8 cellular contexts compared by ENCODE assay signal in the genomic region with DNA sequence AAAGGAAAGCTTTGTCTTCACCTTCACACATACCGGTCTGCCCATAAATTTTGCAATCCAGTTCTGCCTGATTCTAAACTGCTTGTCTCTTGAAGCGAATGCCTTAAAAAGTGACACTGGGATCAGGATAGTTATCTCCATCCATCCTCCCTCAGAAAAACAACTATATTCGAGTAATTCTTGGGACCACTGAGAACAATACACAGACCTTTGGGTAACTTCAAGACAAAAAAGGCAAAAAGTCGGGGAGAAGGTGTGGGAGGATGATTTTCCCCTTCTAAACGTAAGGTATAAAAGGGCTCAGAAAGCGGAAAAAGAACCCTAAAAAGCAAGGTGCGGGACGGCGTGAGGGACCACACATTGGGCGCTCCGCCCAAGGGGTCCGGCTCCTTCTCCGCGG. TPM values are rescaled to one million over a fixed set of nuclear protein-coding genes. Genes with fewer than 3 reads are reported as not detected.
DNase-seq lines count a peak whose midpoint lies in the region; ATAC-seq, FAIRE-seq and TF ChIP-seq lines count a peak whose summit lies in the region.
"Not testable (repeated sequence)": the region's sequence is repeated elsewhere in the genome, so short reads cannot be mapped to it uniquely, and the experiment has no call there.

No MANE protein-coding gene starts in this region.

- H3K4me2 ChIP-seq in HepG2 (ENCODE audit: low read depth, low read length), result not testable (repeated sequence)

- not testable (repeated sequence) for H3K27ac Mint-ChIP-seq in activated CD4-positive, alpha-beta T cell treated with anti-CD3 and anti-CD28 coated beads, Interleukin-2, amount 10 ng/mL, durations not matched to agents 24 days and 14 days

- FAIRE-seq in HepG2 (lab: Jason Lieb, UNC), result not testable (repeated sequence)

- peak overlapping the region; percentile 60 for H3K4me3 Mint-ChIP-seq in activated CD4-positive, alpha-beta T cell treated with anti-CD3 and anti-CD28 coated beads, Interleukin-2, amount 10 ng/mL, durations not matched to agents 24 days and 14 days

- POLR2A ChIA-PET in HepG2 (lab: Yijun Ruan, JAX), result not testable (repeated sequence)

- not testable (repeated sequence) for H3K36me3 Mint-ChIP-seq in activated CD4-positive, alpha-beta T cell treated with anti-CD3 and anti-CD28 coated beads, Interleukin-2, amount 10 ng/mL, durations not matched to agents 24 days and 14 days (ENCODE audit: low read depth)

- not testable (repeated sequence) for H3K27ac ChIP-seq in brain microvascular endothelial cell; HepG2 (ENCODE audit: extremely low read length, insufficient read depth, low read length)
- peak overlapping the region in 1 of 2 donors; percentile 89 for H3K27ac ChIP-seq in uterus

- H3K4me1 ChIP-seq in HepG2 (ENCODE audit: insufficient read depth, low read length), result peaks cover 13% of the 10 kb centered on the region
- H3K4me1 ChIP-seq in uterus, result not testable (repeated sequence)

- ATAC-seq in GM19025 (IDR thresholded peaks at IDR 0.05; ENCODE audit: low read depth, unreplicated experiment) (peak; percentile 3), HG03135 (IDR thresholded peaks at IDR 0.05; ENCODE audit: unreplicated experiment) (peak; percentile 1), HepG2 (peak; percentile 3)

- H2AFZ ChIP-seq in HepG2 (ENCODE audit: low read length), result not testable (repeated sequence)

- not testable (repeated sequence) for H3K9me3 Mint-ChIP-seq in activated CD4-positive, alpha-beta T cell treated with anti-CD3 and anti-CD28 coated beads, Interleukin-2, amount 10 ng/mL, durations not matched to agents 24 days and 14 days

- in situ Hi-C loops in brain microvascular endothelial cell (cut with HindIII; ENCODE audit: low pct_ligation_motif_present, low sequenced_read_pairs); HepG2 (cut with HindIII; ENCODE audit: extremely low pct_ligation_motif_present, low pct_unique_long_range_greater_than_20kb): not testable (repeated sequence)

- TF ChIP-seq RAD21 in HepG2 (CRISPR knock-in tag; IDR thresholded peaks at IDR 0.05), result not testable (repeated sequence)

- H3K79me2 ChIP-seq in HepG2 (ENCODE audit: insufficient read depth, low read length), result not testable (repeated sequence)

- not testable (repeated sequence) for DNase-seq in activated CD4-positive, alpha-beta T cell treated with anti-CD3 and anti-CD28 coated beads, Interleukin-2, amount 10 ng/mL, durations not matched to agents 24 days and 14 days; brain microvascular endothelial cell; fibroblast of pulmonary artery (ENCODE audit: low read depth); HepG2 (ENCODE audit: low spot score); uterus
- peak; percentile 38 for DNase-seq in retina

- WGBS in HepG2 (ENCODE audit: low lambda C conversion rate), result 10% methylated on average over 6 of the region's 14 CpGs

- not testable (repeated sequence) for H4K20me1 ChIP-seq in HepG2 (ENCODE audit: insufficient read depth, low read length)

- TF ChIP-seq EP300 in HepG2 (IDR thresholded peaks at IDR 0.05; ENCODE audit: low read depth in 2 of 2, low read length in 2 of 2); HepG2 (CRISPR knock-in tag; IDR thresholded peaks at IDR 0.05; ENCODE audit: borderline replicate concordance): not testable (repeated sequence)

- peaks cover 29% of the 10 kb centered on the region for H3K27me3 Mint-ChIP-seq in activated CD4-positive, alpha-beta T cell treated with anti-CD3 and anti-CD28 coated beads, Interleukin-2, amount 10 ng/mL, durations not matched to agents 24 days and 14 days

- not testable (repeated sequence) for H3K9ac ChIP-seq in HepG2 (ENCODE audit: insufficient read depth, low read depth, low read length)

- CTCF ChIA-PET in HepG2 (lab: Yijun Ruan, JAX; ENCODE audit: low intra/inter-chr PET ratio, low total read pairs), result not testable (repeated sequence)

- not testable (repeated sequence) for TF ChIP-seq CTCF in brain microvascular endothelial cell (IDR thresholded peaks at IDR 0.05; ENCODE audit: low read depth, low read length, missing control alignments); fibroblast of pulmonary artery (IDR thresholded peaks at IDR 0.05; ENCODE audit: low read length, missing control alignments); HepG2 (CRISPR knock-in tag; IDR thresholded peaks at IDR 0.05); uterus (IDR thresholded peaks at IDR 0.05)

- H3K4me3 ChIP-seq in brain microvascular endothelial cell (ENCODE audit: low read depth, low read length), result peak overlapping the region; percentile 50
- H3K4me3 ChIP-seq in fibroblast of pulmonary artery (replicated peaks; ENCODE audit: low read depth, low read length), result peak overlapping the region; percentile 47
- not testable (repeated sequence) for H3K4me3 ChIP-seq in HepG2 (replicated peaks in 1 of 3; ENCODE audit: insufficient read depth in 1 of 3, low read depth in 2 of 3, low read length in 3 of 3)
- H3K4me3 ChIP-seq in uterus, result peak overlapping the region; percentile 30 to 42

- H3K36me3 ChIP-seq in brain microvascular endothelial cell (replicated peaks); HepG2 (replicated peaks in 1 of 2; ENCODE audit: control insufficient read depth in 1 of 2, insufficient read depth in 2 of 2, low read length in 2 of 2); uterus: not testable (repeated sequence)

- not testable (repeated sequence) for TF ChIP-seq POLR2A in HepG2 (IDR thresholded peaks at IDR 0.05; ENCODE audit: insufficient read depth in 1 of 2, low read depth in 2 of 2, low read length in 2 of 2); uterus (IDR thresholded peaks at IDR 0.05)

- not testable (repeated sequence) for H3K9me3 ChIP-seq in HepG2 (ENCODE audit: low read length); uterus

- not testable (repeated sequence) for BruUV-seq in HepG2 (replicated peaks; lab: Mats Ljungman, UMichigan)

- not testable (repeated sequence) for H3K27me3 ChIP-seq in brain microvascular endothelial cell (replicated peaks); uterus
- H3K27me3 ChIP-seq in HepG2 (ENCODE audit: control insufficient read depth in 1 of 2, insufficient read depth in 2 of 2, low read length in 2 of 2), result peaks cover 0 to 10% of the 10 kb centered on the region in 2 experiments; a peak in 3 of 5 replicates

- intact Hi-C loops in activated CD4-positive, alpha-beta T cell treated with anti-CD3 and anti-CD28 coated beads, Interleukin-2, amount 10 ng/mL, durations not matched to agents 24 days and 14 days (cut with micrococcal nuclease); HepG2 (cut with micrococcal nuclease; ENCODE audit: unreplicated experiment); uterus (cut with DNase I; ENCODE audit: low total_unique reads): not testable (repeated sequence)

- H3K4me1 Mint-ChIP-seq in activated CD4-positive, alpha-beta T cell treated with anti-CD3 and anti-CD28 coated beads, Interleukin-2, amount 10 ng/mL, durations not matched to agents 24 days and 14 days, result peaks cover 17% of the 10 kb centered on the region

RNA-seq across cellular contexts. Expression of a gene that starts 2.1 kb away (rescaled TPM):
- total RNA-seq in activated CD4-positive, alpha-beta T cell treated with anti-CD3 and anti-CD28 coated beads, Interleukin-2, amount 10 ng/mL, durations not matched to agents 24 days and 14 days, result 0.05 TPM in 1 of 2 replicates, not detected in the other
- total RNA-seq in HepG2 (2016; rRNA removed; fragmentation: Illumina TruSeq; extraction: Trizol), result 0.07 and 0.31 TPM in 2 replicates
- 0.09 and 0.30 TPM in 2 replicates for total RNA-seq in HepG2 (2016; cell fraction: cytosol; rRNA removed; fragmentation: Illumina TruSeq; extraction: Trizol; ENCODE audit: low read depth)
- 0.06 TPM in 1 of 2 replicates, not detected in the other for total RNA-seq in HepG2 (2016; cell fraction: insoluble cytoplasmic fraction; rRNA removed; fragmentation: Illumina TruSeq; extraction: Trizol)
- total RNA-seq in HepG2 (2016; cell fraction: membrane; rRNA removed; fragmentation: Illumina TruSeq; extraction: Trizol), result 0.09 and 0.28 TPM in 2 replicates
- total RNA-seq in HepG2 (2016; cell fraction: nucleus; rRNA removed; fragmentation: Illumina TruSeq; extraction: Trizol), result 0.16 TPM in 1 of 2 replicates, not detected in the other
- polyA plus RNA-seq in HepG2 (2011; rRNA removed), result 0.10 TPM in 1 of 2 replicates, not detected in the other
- 0.05 TPM in 1 of 2 replicates, not detected in the other for polyA plus RNA-seq in HepG2 (2011; cell fraction: cytosol; rRNA removed)
- not detected in 2 replicates for polyA plus RNA-seq in HepG2 (2011; cell fraction: nucleus; rRNA removed)
- polyA plus RNA-seq in HepG2 (2012), result 0.11 and 0.15 TPM in 2 replicates
- polyA plus RNA-seq in HepG2 (2016; cell fraction: cytosol; fragmentation: Illumina TruSeq; extraction: Trizol; ENCODE audit: low read depth), result 0.03 and 0.10 TPM in 2 replicates
- polyA plus RNA-seq in HepG2 (2016; cell fraction: insoluble cytoplasmic fraction; fragmentation: Illumina TruSeq; extraction: Trizol; ENCODE audit: low read depth), result 0.08 TPM in 1 of 2 replicates, not detected in the other
- polyA plus RNA-seq in HepG2 (2016; cell fraction: membrane; fragmentation: Illumina TruSeq; extraction: Trizol; ENCODE audit: low read depth), result not detected in 2 replicates
- polyA plus RNA-seq in HepG2 (2016; cell fraction: nucleus; fragmentation: Illumina TruSeq; extraction: Trizol; ENCODE audit: insufficient read depth, low read depth), result not detected in 2 replicates
- polyA minus RNA-seq in HepG2 (2011; rRNA and poly(A)+ RNA removed; ENCODE audit: low replicate concordance), result not detected in 2 replicates
- not detected in 2 replicates for polyA minus RNA-seq in HepG2 (2011; cell fraction: cytosol; rRNA and poly(A)+ RNA removed)
- 0.26 and 0.50 TPM in 2 replicates for polyA minus RNA-seq in HepG2 (2011; cell fraction: nucleus; rRNA and poly(A)+ RNA removed)
- total RNA-seq in uterus, result 1 to 10 TPM in 3 of 4 donors, not detected in 1; 2.4 to 9.9 (median 6.1) TPM

RNA-seq across cellular contexts. Expression of a gene that starts 25.3 kb away (rescaled TPM):
- 56.1 and 62.1 TPM in 2 replicates for total RNA-seq in activated CD4-positive, alpha-beta T cell treated with anti-CD3 and anti-CD28 coated beads, Interleukin-2, amount 10 ng/mL, durations not matched to agents 24 days and 14 days
- 55.9 and 79.6 TPM in 2 replicates for total RNA-seq in HepG2 (2016; rRNA removed; fragmentation: Illumina TruSeq; extraction: Trizol)
- total RNA-seq in HepG2 (2016; cell fraction: cytosol; rRNA removed; fragmentation: Illumina TruSeq; extraction: Trizol; ENCODE audit: low read depth), result 7.1 and 9.3 TPM in 2 replicates
- 54.4 and 89.4 TPM in 2 replicates for total RNA-seq in HepG2 (2016; cell fraction: insoluble cytoplasmic fraction; rRNA removed; fragmentation: Illumina TruSeq; extraction: Trizol)
- 18.1 and 25.2 TPM in 2 replicates for total RNA-seq in HepG2 (2016; cell fraction: membrane; rRNA removed; fragmentation: Illumina TruSeq; extraction: Trizol)
- total RNA-seq in HepG2 (2016; cell fraction: nucleus; rRNA removed; fragmentation: Illumina TruSeq; extraction: Trizol), result 32.2 and 34.7 TPM in 2 replicates
- polyA plus RNA-seq in HepG2 (2011; rRNA removed), result 10.7 and 16.9 TPM in 2 replicates
- polyA plus RNA-seq in HepG2 (2011; cell fraction: cytosol; rRNA removed), result 3.1 and 6.6 TPM in 2 replicates
- polyA plus RNA-seq in HepG2 (2011; cell fraction: nucleus; rRNA removed), result 4.5 and 6.9 TPM in 2 replicates
- 25.0 and 58.6 TPM in 2 replicates for polyA plus RNA-seq in HepG2 (2012)
- polyA plus RNA-seq in HepG2 (2016; cell fraction: cytosol; fragmentation: Illumina TruSeq; extraction: Trizol; ENCODE audit: low read depth), result 11.5 and 12.0 TPM in 2 replicates
- 122 and 134 TPM in 2 replicates for polyA plus RNA-seq in HepG2 (2016; cell fraction: insoluble cytoplasmic fraction; fragmentation: Illumina TruSeq; extraction: Trizol; ENCODE audit: low read depth)
- 22.0 and 24.5 TPM in 2 replicates for polyA plus RNA-seq in HepG2 (2016; cell fraction: membrane; fragmentation: Illumina TruSeq; extraction: Trizol; ENCODE audit: low read depth)
- 56.4 and 58.4 TPM in 2 replicates for polyA plus RNA-seq in HepG2 (2016; cell fraction: nucleus; fragmentation: Illumina TruSeq; extraction: Trizol; ENCODE audit: insufficient read depth, low read depth)
- polyA minus RNA-seq in HepG2 (2011; rRNA and poly(A)+ RNA removed; ENCODE audit: low replicate concordance), result 3.4 and 7.2 TPM in 2 replicates
- polyA minus RNA-seq in HepG2 (2011; cell fraction: cytosol; rRNA and poly(A)+ RNA removed), result 14.1 and 16.6 TPM in 2 replicates
- 35.7 and 38.1 TPM in 2 replicates for polyA minus RNA-seq in HepG2 (2011; cell fraction: nucleus; rRNA and poly(A)+ RNA removed)
- 10 to 100 TPM; 27.2 to 97.6 (median 85.0) TPM for total RNA-seq in uterus
